Comparison of ENCODE assay signal across 8 cellular contexts in the genomic region with DNA sequence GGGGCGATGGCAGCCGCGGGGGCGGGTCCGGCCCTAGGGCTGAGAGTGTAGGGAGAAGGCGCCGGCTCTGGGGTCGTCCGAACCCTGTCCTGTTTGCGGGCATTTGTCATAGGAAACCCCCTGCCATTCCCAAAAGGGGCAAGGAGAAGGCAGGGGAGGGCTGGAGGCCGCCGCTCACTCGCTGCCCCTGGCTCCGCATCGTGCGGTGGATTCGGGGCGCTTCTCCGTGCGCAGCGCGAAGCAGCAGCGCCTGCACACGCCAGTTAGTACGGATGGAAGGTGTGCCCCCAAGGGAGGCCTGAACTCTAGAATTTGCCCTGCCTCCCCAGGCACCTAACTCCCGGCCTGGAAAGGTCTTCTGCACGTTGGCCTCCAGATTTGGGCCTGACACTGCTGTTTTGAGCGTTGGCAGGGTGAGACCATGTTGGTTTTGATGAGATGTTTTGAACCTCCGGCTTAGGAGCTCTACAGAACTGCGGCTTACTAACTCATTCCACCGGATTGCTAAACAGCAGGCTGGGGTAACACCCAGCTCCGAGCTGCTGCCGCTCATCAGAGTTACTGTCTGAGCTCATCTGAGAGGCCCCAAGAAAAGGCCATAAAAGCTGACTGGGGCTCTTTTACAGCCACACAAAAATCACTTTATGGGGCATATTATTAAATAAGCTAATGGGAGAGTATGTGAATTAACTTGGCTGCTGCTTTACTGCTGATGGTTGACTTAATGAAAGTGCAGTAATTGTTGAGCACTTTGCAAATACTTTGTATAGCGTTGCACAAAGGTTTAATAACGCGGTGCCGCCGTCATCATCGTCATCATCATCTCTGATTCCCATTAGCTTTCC. TPM values are rescaled to one million over a fixed set of nuclear protein-coding genes. Genes with fewer than 3 reads are reported as not detected.
A peak's percentile ranks its signal among the peaks of the same experiment; 100 is the strongest.
DNase-seq lines count a peak whose midpoint lies in the region; ATAC-seq and TF ChIP-seq lines count a peak whose summit lies in the region.

No MANE protein-coding gene starts in this region.

- H3K4me1 Mint-ChIP-seq in effector memory CD8-positive, alpha-beta T cell (ENCODE audit: low read depth in 2 of 2): peaks cover 52 to 54% of the 10 kb centered on the region in 2 donors

- H3K4me3 Mint-ChIP-seq in effector memory CD8-positive, alpha-beta T cell: peak overlapping the region; percentile 96 to 98

- peak overlapping the region; percentile 66 for H3K4me3 ChIP-seq in WERI-Rb-1 (ENCODE audit: low read depth, low read length)
- H3K4me3 ChIP-seq in mesodermal cell (ENCODE audit: extremely low read depth, insufficient read depth, low read length, poor library complexity, severe bottlenecking): peak overlapping the region; percentile 72
- peak overlapping the region; percentile 84 to 92 (median 90) for H3K4me3 ChIP-seq in subcutaneous abdominal adipose tissue (ENCODE audit: low read depth in 1 of 5, low read length in 5 of 5)

- H3K27me3 Mint-ChIP-seq in effector memory CD8-positive, alpha-beta T cell: peaks cover 0 to 34% of the 10 kb centered on the region in 2 donors

- H3K9me3 Mint-ChIP-seq in effector memory CD8-positive, alpha-beta T cell: no peaks in the 10 kb centered on the region

- DNase-seq in AG08396 (ENCODE audit: low spot score): peak; percentile 88
- peak; percentile 58 for DNase-seq in WERI-Rb-1
- peak in 2 of 3 experiments; percentile 2 to 24 for DNase-seq in effector memory CD8-positive, alpha-beta T cell
- DNase-seq in COLO668 (lab: John Stamatoyannopoulos, UW; ENCODE audit: unreplicated experiment): no peak

- peak overlapping the region; percentile 90 to 92 for H3K27ac Mint-ChIP-seq in effector memory CD8-positive, alpha-beta T cell

- H3K27me3 ChIP-seq in WERI-Rb-1 (ENCODE audit: insufficient read depth, low read depth, severe bottlenecking) (peaks cover 30% of the 10 kb centered on the region), subcutaneous abdominal adipose tissue (ENCODE audit: control insufficient read depth in 5 of 5, insufficient read depth in 4 of 5, low read length in 5 of 5) (peaks cover 0 to 17% (median 8%) of the 10 kb centered on the region in 5 donors)

- H3K36me3 ChIP-seq in WERI-Rb-1 (no peaks in the 10 kb centered on the region), mesodermal cell (ENCODE audit: control insufficient read depth, insufficient read depth, low read length) (no peaks in the 10 kb centered on the region), subcutaneous abdominal adipose tissue (ENCODE audit: control insufficient read depth in 5 of 5, insufficient read depth in 5 of 5, low read length in 5 of 5) (peaks cover 0 to 4% (median 0%) of the 10 kb centered on the region in 5 donors)

- no peak for TF ChIP-seq CTCF in WERI-Rb-1 (IDR thresholded peaks at IDR 0.05; ENCODE audit: low read depth, low read length)

- H3K4me1 ChIP-seq in mesodermal cell (ENCODE audit: control insufficient read depth, insufficient read depth, low read length, poor library complexity, severe bottlenecking) (peaks cover 14% of the 10 kb centered on the region), subcutaneous abdominal adipose tissue (ENCODE audit: control insufficient read depth in 5 of 5, insufficient read depth in 5 of 5, low read length in 5 of 5) (peaks cover 1 to 51% (median 28%) of the 10 kb centered on the region in 5 donors)

- whole genome bisulfite sequencing in mesodermal cell (ENCODE audit: insufficient coverage in 2 of 2), 2 experiments: 6 to 23% methylated on average over 25 to 33 of the region's 39 CpGs

- H3K36me3 Mint-ChIP-seq in effector memory CD8-positive, alpha-beta T cell (ENCODE audit: insufficient read depth): peaks cover 16% of the 10 kb centered on the region

- ATAC-seq in GM19025 (IDR thresholded peaks at IDR 0.05; ENCODE audit: low read depth, unreplicated experiment): peak; percentile 27
- peak; percentile 41 for ATAC-seq in HG03354 (IDR thresholded peaks at IDR 0.05; ENCODE audit: poor library complexity, severe bottlenecking, unreplicated experiment)
- peak; percentile 39 for ATAC-seq in effector memory CD8-positive, alpha-beta T cell (replicated peaks)

- H3K9me3 ChIP-seq in WERI-Rb-1 (ENCODE audit: severe bottlenecking) (no peaks in the 10 kb centered on the region), mesodermal cell (ENCODE audit: control insufficient read depth, low read length) (no peaks in the 10 kb centered on the region), subcutaneous abdominal adipose tissue (ENCODE audit: control insufficient read depth in 5 of 5, low read length in 5 of 5) (no peaks in the 10 kb centered on the region)

- peak overlapping the region in 4 of 5 donors; percentile 55 to 77 (median 75) for H3K9ac ChIP-seq in subcutaneous abdominal adipose tissue (ENCODE audit: low read length in 5 of 5)

- H3K27ac ChIP-seq in WERI-Rb-1 (no peak overlapping the region), mesodermal cell (ENCODE audit: low read depth, low read length, severe bottlenecking) (no peak overlapping the region), subcutaneous abdominal adipose tissue (ENCODE audit: low read depth, low read length) (peak overlapping the region; percentile 37)

RNA-seq across cellular contexts. Expression of gene GPR137B, which starts 1.0 kb away (rescaled TPM):
- 13.0 TPM for polyA plus RNA-seq in mesodermal cell (2013, experiment 1 of 2)
- 12.6 TPM for polyA plus RNA-seq in mesodermal cell (2013, experiment 2 of 2)
